ENCODE assay signal across 10 cellular contexts in the genomic region with DNA sequence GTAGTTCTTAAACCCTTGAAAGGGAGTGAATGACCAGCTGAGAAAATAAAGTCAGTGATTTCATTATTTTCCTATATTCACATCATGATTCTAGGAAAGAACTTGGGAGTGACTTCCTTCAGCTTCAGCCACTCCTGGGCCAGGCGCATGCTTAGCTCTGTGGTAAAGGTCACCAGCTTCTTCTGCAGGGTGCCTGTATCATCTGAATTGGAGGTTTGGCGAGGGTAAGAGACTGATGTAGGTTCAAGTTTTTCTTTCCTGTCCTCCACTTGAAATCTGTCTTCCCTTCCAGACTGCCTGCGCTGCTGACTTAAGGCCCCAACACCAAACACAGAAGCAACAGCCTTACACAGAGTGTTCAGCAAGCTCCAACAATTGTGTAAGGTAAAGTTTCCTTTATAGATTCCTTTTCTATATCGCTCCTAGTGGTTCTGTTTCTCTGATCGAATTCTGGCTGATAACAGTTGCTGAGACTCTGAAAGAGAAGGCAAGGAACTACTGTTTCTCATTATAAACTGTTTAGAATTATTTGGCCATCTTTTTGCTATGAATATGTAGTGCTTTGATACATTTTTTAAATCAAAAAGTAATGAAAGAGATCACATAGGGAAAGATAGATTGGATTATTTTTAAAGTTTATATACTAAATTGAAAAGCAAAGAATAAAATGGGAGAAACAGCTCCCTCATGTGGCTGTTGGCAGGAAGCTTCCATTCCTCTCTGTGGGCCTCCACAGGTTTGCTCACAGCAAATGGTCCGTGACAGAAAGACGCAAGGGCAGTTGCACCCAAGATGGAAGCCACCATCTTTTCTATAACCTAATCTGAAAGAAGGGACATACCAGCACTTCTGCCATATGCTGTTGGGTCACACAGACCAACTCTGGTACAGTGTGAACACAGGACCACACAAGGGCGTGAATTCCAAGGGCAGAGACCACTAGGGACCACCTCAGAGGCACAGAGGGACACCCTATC. TPM values are rescaled to one million over a fixed set of nuclear protein-coding genes. Genes with fewer than 3 reads are reported as not detected.
DNase-seq lines count a peak whose midpoint lies in the region; ATAC-seq and TF ChIP-seq lines count a peak whose summit lies in the region.
"Had no signal": no experiment of that assay in that cellular context is flagged by ENCODE, and none has a peak within 500 bp of the region (broad histone marks: within the 10 kb centered on the region; RNA-seq: fewer than 3 reads in every experiment).

No MANE protein-coding gene starts in this region.

- no peaks in the 10 kb centered on the region for H3K27me3 Mint-ChIP-seq in CD8-positive, alpha-beta T cell (ENCODE audit: low read depth)

- peak overlapping the region; percentile 52 for H3K9ac ChIP-seq in adipocyte (ENCODE audit: low read length)

- no peaks in the 10 kb centered on the region for H3K9me3 Mint-ChIP-seq in CD8-positive, alpha-beta T cell

- POLR2A ChIA-PET in CD8-positive, alpha-beta T cell (lab: Charles Lee): interaction anchor here (1.2 kb wide), 1 partner anchor 13 kb away, joined by 3 read pairs; no protein-coding TSS in a partner anchor

- H3K27me3 ChIP-seq in CD8-positive, alpha-beta T cell (ENCODE audit: insufficient read depth, low read length): no peaks in the 10 kb centered on the region
- H3K27me3 ChIP-seq in adipocyte (replicated peaks; ENCODE audit: control insufficient read depth, insufficient read depth, low read length): no peaks in the 10 kb centered on the region
- H3K27me3 ChIP-seq in stomach: no peaks in the 10 kb centered on the region
- H3K27me3 ChIP-seq: SJSA1 had no signal

- H3K36me3 ChIP-seq in CD8-positive, alpha-beta T cell (ENCODE audit: insufficient read depth, low read length): peaks cover 2% of the 10 kb centered on the region
- peaks cover 14% of the 10 kb centered on the region for H3K36me3 ChIP-seq in adipocyte (ENCODE audit: control insufficient read depth, insufficient read depth, low read length, severe bottlenecking)
- peaks cover 6 to 40% (median 36%) of the 10 kb centered on the region in 4 donors for H3K36me3 ChIP-seq in stomach

- peak; percentile 51 for ATAC-seq in CD8-positive, alpha-beta T cell
- peak; percentile 74 for ATAC-seq in GM18861 (IDR thresholded peaks at IDR 0.05; ENCODE audit: unreplicated experiment)
- ATAC-seq in HG03354 (IDR thresholded peaks at IDR 0.05; ENCODE audit: poor library complexity, severe bottlenecking, unreplicated experiment): peak; percentile 85

- 39 to 54% (median 52%) methylated on average over 8 of the region's 8 CpGs for WGBS in stomach, 5 donors

- no peak overlapping the region for H3K4me3 ChIP-seq in CD8-positive, alpha-beta T cell (ENCODE audit: low read depth, low read length)
- H3K4me3 ChIP-seq in adipocyte (ENCODE audit: low read length): no peak overlapping the region
- no peak overlapping the region for H3K4me3 ChIP-seq in stomach
- H3K4me3 ChIP-seq: SJSA1 had no signal

- H3K9me3 ChIP-seq in CD8-positive, alpha-beta T cell (ENCODE audit: low read length): no peaks in the 10 kb centered on the region
- no peaks in the 10 kb centered on the region for H3K9me3 ChIP-seq in adipocyte (ENCODE audit: control insufficient read depth, low read length)
- no peaks in the 10 kb centered on the region for H3K9me3 ChIP-seq in stomach
- H3K9me3 ChIP-seq: SJSA1 had no signal

- no peak for TF ChIP-seq EP300 in stomach (IDR thresholded peaks at IDR 0.05)

- H3K36me3 Mint-ChIP-seq in CD8-positive, alpha-beta T cell: peaks cover 16% of the 10 kb centered on the region

- H3K4me1 ChIP-seq in CD8-positive, alpha-beta T cell (ENCODE audit: insufficient read depth, low read length): no peaks in the 10 kb centered on the region
- peaks cover 13% of the 10 kb centered on the region for H3K4me1 ChIP-seq in adipocyte (ENCODE audit: control insufficient read depth, insufficient read depth, low read length)
- H3K4me1 ChIP-seq in stomach: peaks cover 0 to 5% (median 2%) of the 10 kb centered on the region in 4 donors
- H3K4me1 ChIP-seq: SJSA1 had no signal

- H3K27ac ChIP-seq in CD8-positive, alpha-beta T cell (ENCODE audit: low read depth, low read length): no peak overlapping the region
- peak overlapping the region in 1 of 5 donors; percentile 10 for H3K27ac ChIP-seq in stomach
- H3K27ac ChIP-seq: SJSA1 had no signal

- no peaks in the 10 kb centered on the region for H3K4me1 Mint-ChIP-seq in CD8-positive, alpha-beta T cell (ENCODE audit: low read depth)

- DNase-seq in CD8-positive, alpha-beta T cell: peak in 2 of 7 experiments; percentile 14 to 16
- DNase-seq in NCI-H748 treated with DMSO at 0.1 percent for 48 hours (lab: John Stamatoyannopoulos, UW) (peak; percentile 23), adipocyte (ENCODE audit: low read depth) (peak; percentile 69), kidney glomerular epithelial cell (lab: John Stamatoyannopoulos, UW) (peak; percentile 41), stomach (no peak), KG1 (lab: John Stamatoyannopoulos, UW) (no peak)
- DNase-seq: right cardiac atrium had no signal

- no peak for TF ChIP-seq POLR2A in stomach (IDR thresholded peaks at IDR 0.05)

- peak; percentile 87 for TF ChIP-seq CTCF in CD8-positive, alpha-beta T cell (IDR thresholded peaks at IDR 0.05)
- peak in 5 of 7 experiments; percentile 45 to 56 (median 55) for TF ChIP-seq CTCF in stomach (IDR thresholded peaks at IDR 0.05)

- CTCF ChIA-PET in CD8-positive, alpha-beta T cell (lab: Charles Lee): interaction anchor here (0.7 to 5.6 kb wide), 16 partner anchors 9 to 631 kb away, joined by 3 to 30 read pairs (median 4); partner anchors contain the start of gene GATAD1

- H3K4me3 Mint-ChIP-seq in CD8-positive, alpha-beta T cell: no peak overlapping the region

- intact Hi-C loops in CD8-positive, alpha-beta T cell (cut with DNase I, micrococcal nuclease): loop anchor here (1.0 to 10.0 kb wide), 3 partner anchors 37 to 1647 kb away; no protein-coding TSS in a partner anchor
- intact Hi-C loops in stomach (cut with DNase I; ENCODE audit: low total_unique reads): no loop called here

- H3K27ac Mint-ChIP-seq in CD8-positive, alpha-beta T cell: no peak overlapping the region

RNA-seq across cellular contexts. Expression of gene GATAD1, which starts 14.0 kb away (rescaled TPM):
- 10 to 100 TPM; 10.3 to 10.5 TPM for total RNA-seq in CD8-positive, alpha-beta T cell
- 100 to 1,000 TPM in 1 of 5 donors, 10 to 100 TPM in 4; 15.8 to 156 (median 69.1) TPM for total RNA-seq in stomach
- 10 to 100 TPM; 11.5 to 20.3 (median 14.5) TPM for polyA plus RNA-seq in stomach

RNA-seq across cellular contexts. Expression of gene ERVW-1, which starts 16.4 kb away (rescaled TPM):
- total RNA-seq in CD8-positive, alpha-beta T cell: not detected
- under 1 TPM in 1 of 5 donors, not detected in 4; 0.18 TPM for total RNA-seq in stomach
- not detected for polyA plus RNA-seq in stomach
- total RNA-seq: right cardiac atrium, SJSA1 had no signal

Comparison
In these comparisons a context has a peak if more than half of its experiments do, and no peak if none do; other contexts are left out.
1. DNase-seq: peak in NCI-H748 treated with DMSO at 0.1 percent for 48 hours (single experiment), adipocyte (single experiment) and kidney glomerular epithelial cell (single experiment); none in stomach (single experiment) and KG1 (single experiment).
2. Peak in every context shown above with its lines, with median percentiles within 50 percentile points of each other: ATAC-seq.